14 cellular contexts compared by ENCODE assay signal in genomic region chr6:73878403-73878802, GRCh38.
DNase-seq lines count a peak whose midpoint lies in the region; ATAC-seq and TF ChIP-seq lines count a peak whose summit lies in the region.
"Had no signal": no experiment of that assay in that cellular context is flagged by ENCODE, and none has a peak within 500 bp of the region (broad histone marks: within the 10 kb centered on the region; RNA-seq: fewer than 3 reads in every experiment).

No MANE protein-coding gene starts in this region.

- H3K27me3 Mint-ChIP-seq in neural crest cell (ENCODE audit: low read depth): no peaks in the 10 kb centered on the region

- no peaks in the 10 kb centered on the region for H3K79me2 ChIP-seq in hepatocyte

- intact Hi-C loops in posterior vena cava (cut with DNase I): no loop called here

- no peaks in the 10 kb centered on the region for H3K4me1 ChIP-seq in hepatocyte (ENCODE audit: insufficient read depth)
- H3K4me1 ChIP-seq: A549; BLaER1 treated with 17β-estradiol and CSF1 and Interleukin-3, amounts not matched to agents 10 nM and 100 nM had no signal

- H3K4me2 ChIP-seq in hepatocyte: no peak overlapping the region
- H3K4me2 ChIP-seq: A549; BLaER1 treated with 17β-estradiol and CSF1 and Interleukin-3, amounts not matched to agents 10 nM and 100 nM had no signal

- H4K20me1 ChIP-seq in hepatocyte (ENCODE audit: insufficient read depth, poor library complexity, severe bottlenecking): no peaks in the 10 kb centered on the region
- H4K20me1 ChIP-seq: BLaER1 treated with 17β-estradiol and CSF1 and Interleukin-3, amounts not matched to agents 10 nM and 100 nM had no signal

- no peaks in the 10 kb centered on the region for H3K9me2 ChIP-seq in hepatocyte (replicated peaks; ENCODE audit: insufficient read depth)

- TF ChIP-seq CTCF in GM10266 (IDR thresholded peaks at IDR 0.05; ENCODE audit: control insufficient read depth, insufficient read depth, low read depth, missing control alignments) (no peak), hepatocyte (IDR thresholded peaks at IDR 0.05; ENCODE audit: poor library complexity) (no peak), neural crest cell (conservative IDR thresholded peaks at IDR 0.05) (no peak)

- no peaks in the 10 kb centered on the region for H3K36me3 Mint-ChIP-seq in neural crest cell (ENCODE audit: low read depth)
- H3K36me3 Mint-ChIP-seq: CD4-positive, CD25-positive, alpha-beta regulatory T cell had no signal

- peak overlapping the region; percentile 9 for H3K27ac Mint-ChIP-seq in neural crest cell (ENCODE audit: unreplicated experiment)
- H3K27ac Mint-ChIP-seq: CD4-positive, CD25-positive, alpha-beta regulatory T cell had no signal

- H3K27ac ChIP-seq in hepatocyte: no peak overlapping the region
- H3K27ac ChIP-seq: A549; BLaER1 treated with 17β-estradiol and CSF1 and Interleukin-3, amounts not matched to agents 10 nM and 100 nM had no signal

- no peak overlapping the region for H3K4me3 ChIP-seq in hepatocyte
- H3K4me3 ChIP-seq: A549; BLaER1 treated with 17β-estradiol and CSF1 and Interleukin-3, amounts not matched to agents 10 nM and 100 nM; K562 had no signal

- H3K9me3 Mint-ChIP-seq in neural crest cell: peaks cover 2% of the 10 kb centered on the region

- H3K27me3 ChIP-seq in hepatocyte: no peaks in the 10 kb centered on the region
- H3K27me3 ChIP-seq: BLaER1 treated with 17β-estradiol and CSF1 and Interleukin-3, amounts not matched to agents 10 nM and 100 nM had no signal

- no peak for ATAC-seq in GM18502 (IDR thresholded peaks at IDR 0.05; ENCODE audit: poor library complexity, unreplicated experiment)
- ATAC-seq: A549, HCT116, K562 had no signal

- H3K4me3 Mint-ChIP-seq in neural crest cell: no peak overlapping the region
- H3K4me3 Mint-ChIP-seq: CD4-positive, CD25-positive, alpha-beta regulatory T cell had no signal

- H3K4me1 Mint-ChIP-seq in neural crest cell: no peaks in the 10 kb centered on the region

- no peaks in the 10 kb centered on the region for H3K9me3 ChIP-seq in hepatocyte (ENCODE audit: low read depth)
- H3K9me3 ChIP-seq: A549; BLaER1 treated with 17β-estradiol and CSF1 and Interleukin-3, amounts not matched to agents 10 nM and 100 nM had no signal

- DNase-seq in AG20443 (ENCODE audit: low spot score) (peak; percentile 27), GM10266 (ENCODE audit: extremely low spot score) (peak; percentile 1), hepatocyte (ENCODE audit: low spot score) (peak; percentile 1), neural crest cell (ENCODE audit: low read depth, low spot score) (no peak), posterior vena cava (ENCODE audit: low spot score) (no peak), NCI-H1436 treated with DMSO at 0.1 percent for 48 hours (lab: John Stamatoyannopoulos, UW) (no peak)
- DNase-seq: Calu3; CD4-positive, CD25-positive, alpha-beta regulatory T cell; DMS 273 treated with DMSO at 0.1 percent for 48 hours had no signal

- H3K36me3 ChIP-seq in hepatocyte (replicated peaks; ENCODE audit: insufficient read depth, low read depth): no peaks in the 10 kb centered on the region
- H3K36me3 ChIP-seq: BLaER1 treated with 17β-estradiol and CSF1 and Interleukin-3, amounts not matched to agents 10 nM and 100 nM had no signal

- H2AFZ ChIP-seq in hepatocyte: no peak overlapping the region

Comparison
In these comparisons a context has a peak if more than half of its experiments do, and no peak if none do; other contexts are left out.
1. DNase-seq: peak in AG20443 (single experiment), GM10266 (single experiment) and hepatocyte (single experiment); none in neural crest cell (single experiment), posterior vena cava (single experiment) and NCI-H1436 treated with DMSO at 0.1 percent for 48 hours (single experiment).